In genomic region chr18:57666818-57667497, GRCh38 we compare ENCODE assay signal across 13 cellular contexts. TPM values are rescaled to one million over a fixed set of nuclear protein-coding genes. Genes with fewer than 3 reads are reported as not detected.
DNase-seq lines count a peak whose midpoint lies in the region; TF ChIP-seq lines count a peak whose summit lies in the region.
"Had no signal": no experiment of that assay in that cellular context is flagged by ENCODE, and none has a peak within 500 bp of the region (broad histone marks: within the 10 kb centered on the region; RNA-seq: fewer than 3 reads in every experiment).

No MANE protein-coding gene starts in this region.

- no peak overlapping the region for H3K4me2 ChIP-seq in mesenchymal stem cell (ENCODE audit: low read length, poor library complexity, severe bottlenecking)
- H3K4me2 ChIP-seq: PC-9 had no signal

- no peaks in the 10 kb centered on the region for H3K27me3 Mint-ChIP-seq in endodermal cell (ENCODE audit: insufficient read depth)

- H2BK120ac ChIP-seq in mesenchymal stem cell (ENCODE audit: low read depth, low read length) = no peak overlapping the region

- H3K79me1 ChIP-seq in mesenchymal stem cell (replicated peaks; ENCODE audit: low read length, poor library complexity, severe bottlenecking) = peaks cover 15% of the 10 kb centered on the region

- H3K27ac Mint-ChIP-seq in endodermal cell = no peak overlapping the region

- H3K4me1 Mint-ChIP-seq in endodermal cell = peaks cover 29% of the 10 kb centered on the region

- no peak overlapping the region for H4K91ac ChIP-seq in mesenchymal stem cell (ENCODE audit: low read length)

- peak overlapping the region; percentile 45 for H3K9ac ChIP-seq in mesenchymal stem cell (ENCODE audit: low read length)
- H3K9ac ChIP-seq in endodermal cell (ENCODE audit: extremely low read depth, low read length, poor library complexity, severe bottlenecking) = no peak overlapping the region

- no peak overlapping the region for H2BK5ac ChIP-seq in mesenchymal stem cell (ENCODE audit: low read depth, low read length, poor library complexity, severe bottlenecking)

- H3K4ac ChIP-seq in mesenchymal stem cell (ENCODE audit: low read depth in 1 of 2, low read length in 2 of 2) = no peak overlapping the region

- H3K9me3 Mint-ChIP-seq in endodermal cell = peaks cover under 1% of the 10 kb centered on the region

- H3K4me3 Mint-ChIP-seq in endodermal cell = no peak overlapping the region

- no peak overlapping the region for H3K14ac ChIP-seq in mesenchymal stem cell (ENCODE audit: low read length in 2 of 2)

- no peaks in the 10 kb centered on the region for H3K27me3 ChIP-seq in mesenchymal stem cell (ENCODE audit: control insufficient read depth in 1 of 2, insufficient read depth in 1 of 2, low read length in 2 of 2)
- H3K27me3 ChIP-seq in endodermal cell (ENCODE audit: control insufficient read depth, insufficient read depth, low read length, poor library complexity, severe bottlenecking) = no peaks in the 10 kb centered on the region
- H3K27me3 ChIP-seq: colonic mucosa, tibial nerve had no signal

- H3K27ac ChIP-seq in mesenchymal stem cell (ENCODE audit: low read length, poor library complexity, severe bottlenecking) (no peak overlapping the region), endodermal cell (ENCODE audit: low read depth, low read length) (no peak overlapping the region)
- H3K27ac ChIP-seq: colonic mucosa, PC-9, tibial nerve had no signal

- no peak overlapping the region for H3K18ac ChIP-seq in mesenchymal stem cell (ENCODE audit: low read depth in 1 of 2, low read length in 2 of 2)

- H2AK5ac ChIP-seq in mesenchymal stem cell (ENCODE audit: low read length, severe bottlenecking) = no peak overlapping the region

- H3K9me3 ChIP-seq in mesenchymal stem cell (ENCODE audit: control insufficient read depth, low read length) = no peaks in the 10 kb centered on the region
- H3K9me3 ChIP-seq in endodermal cell (ENCODE audit: control insufficient read depth, low read length) = peaks cover 3% of the 10 kb centered on the region
- H3K9me3 ChIP-seq: colonic mucosa, tibial nerve had no signal

- H3K36me3 Mint-ChIP-seq in endodermal cell (ENCODE audit: low read depth) = peaks cover 32% of the 10 kb centered on the region

- H3K4me1 ChIP-seq in mesenchymal stem cell (ENCODE audit: control insufficient read depth, insufficient read depth, low read depth, low read length) = no peaks in the 10 kb centered on the region
- peaks cover 12% of the 10 kb centered on the region for H3K4me1 ChIP-seq in endodermal cell (ENCODE audit: control insufficient read depth, insufficient read depth, low read length)
- H3K4me1 ChIP-seq: colonic mucosa had no signal

- no peak overlapping the region for H2BK12ac ChIP-seq in mesenchymal stem cell (ENCODE audit: low read length in 2 of 2)

- no peak overlapping the region for H2AFZ ChIP-seq in mesenchymal stem cell (ENCODE audit: low read depth, low read length)
- H2AFZ ChIP-seq: PC-9 had no signal

- in situ Hi-C loops in GM13976 (cut with MboI; ENCODE audit: low sequenced_read_pairs, unreplicated experiment) = no loop called here

- TF ChIP-seq CTCF in choroid plexus epithelial cell (conservative IDR thresholded peaks at IDR 0.05; ENCODE audit: low read depth, low read length) = no peak
- TF ChIP-seq CTCF in GM13976 (IDR thresholded peaks at IDR 0.05; ENCODE audit: borderline replicate concordance, control extremely low read depth, extremely low read depth, insufficient read depth, missing control alignments) = no peak
- TF ChIP-seq CTCF in endodermal cell (conservative IDR thresholded peaks at IDR 0.05) = no peak

- 69% methylated on average over 3 of the region's 6 CpGs for WGBS in mesenchymal stem cell
- WGBS in endodermal cell (ENCODE audit: insufficient coverage in 1 of 2, insufficient read length in 1 of 2), 2 experiments = 92 to 95% methylated on average over 3 to 6 of the region's 6 CpGs

- H3K4me3 ChIP-seq in choroid plexus epithelial cell (ENCODE audit: low read depth, low read length) = no peak overlapping the region
- H3K4me3 ChIP-seq in mesenchymal stem cell (ENCODE audit: insufficient read depth in 1 of 2, low read depth in 1 of 2, low read length in 2 of 2) = no peak overlapping the region
- no peak overlapping the region for H3K4me3 ChIP-seq in endodermal cell (ENCODE audit: low read length)
- H3K4me3 ChIP-seq: colonic mucosa, PC-9, tibial nerve had no signal

- no peak overlapping the region for H4K8ac ChIP-seq in mesenchymal stem cell (ENCODE audit: low read length)

- DNase-seq in AG08395 (ENCODE audit: low spot score) (peak; percentile 62), MV-4-11 (lab: John Stamatoyannopoulos, UW) (peak; percentile 97), choroid plexus epithelial cell (ENCODE audit: low read depth) (peak; percentile 83), mesenchymal stem cell (peak; percentile 49), GM13976 (ENCODE audit: low spot score) (no peak), nucleus accumbens (lab: John Stamatoyannopoulos, UW) (no peak), endodermal cell (no peak)
- no peak for DNase-seq in activated CD8-positive, alpha-beta memory T cell treated with anti-CD3 and anti-CD28 coated beads, Interleukin-2, amount 50 U/mL, for 48 hours
- DNase-seq: colonic mucosa, Karpas-422, kidney, PC-9 had no signal

- no peak overlapping the region for H2BK15ac ChIP-seq in mesenchymal stem cell (ENCODE audit: low read depth, poor library complexity, severe bottlenecking)

- peak overlapping the region in 1 of 2 experiments; percentile 6 for H3K23ac ChIP-seq in mesenchymal stem cell (ENCODE audit: low read length in 2 of 2)

- peaks cover 13 to 75% of the 10 kb centered on the region in 2 experiments for H3K36me3 ChIP-seq in mesenchymal stem cell (ENCODE audit: control insufficient read depth in 1 of 2, insufficient read depth in 2 of 2, low read depth in 1 of 2, low read length in 2 of 2)
- H3K36me3 ChIP-seq in endodermal cell (ENCODE audit: control insufficient read depth, insufficient read depth, low read length) = no peaks in the 10 kb centered on the region
- H3K36me3 ChIP-seq: colonic mucosa, tibial nerve had no signal

RNA-seq across cellular contexts. Expression of gene NARS1, which starts 45.3 kb away (rescaled TPM):
- polyA plus RNA-seq in mesenchymal stem cell (2013, experiment 1 of 2) = 119 TPM
- polyA plus RNA-seq in mesenchymal stem cell (2013, experiment 2 of 2) = 117 TPM
- 100 to 1,000 TPM; 118 to 134 TPM for total RNA-seq in endodermal cell
- polyA plus RNA-seq in endodermal cell (2013, experiment 1 of 2) = 109 TPM
- polyA plus RNA-seq in endodermal cell (2013, experiment 2 of 2) = 91.7 TPM

Comparison
In these comparisons a context has a peak if more than half of its experiments do, and no peak if none do; other contexts are left out.
1. DNase-seq: peak in AG08395 (single experiment), MV-4-11 (single experiment), choroid plexus epithelial cell (single experiment) and mesenchymal stem cell (single experiment); none in GM13976 (single experiment), nucleus accumbens (0 of 56), endodermal cell (single experiment) and activated CD8-positive, alpha-beta memory T cell treated with anti-CD3 and anti-CD28 coated beads, Interleukin-2, amount 50 U/mL, for 48 hours (single experiment).